Comparison of ENCODE assay signal across 16 cellular contexts in the genomic region with DNA sequence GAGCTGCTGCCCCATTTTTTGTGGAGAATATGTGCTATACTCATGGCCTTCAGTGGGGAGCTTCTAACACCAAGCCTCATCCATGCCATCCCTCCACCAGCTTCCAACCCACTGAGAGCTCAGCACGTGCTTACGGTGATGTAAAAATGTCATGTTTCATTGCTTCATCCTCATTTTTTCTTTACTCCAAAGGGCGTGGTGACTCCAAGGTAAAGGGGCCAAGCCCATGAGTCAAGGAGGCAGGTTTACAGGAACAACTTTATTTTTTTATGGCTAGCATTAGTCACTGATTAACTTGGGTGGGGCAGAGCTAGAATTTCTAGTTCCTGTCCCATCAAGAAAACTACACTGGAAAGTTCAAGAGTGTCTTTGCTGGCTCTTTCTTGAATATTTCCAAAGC. TPM values are rescaled to one million over a fixed set of nuclear protein-coding genes. Genes with fewer than 3 reads are reported as not detected.
DNase-seq lines count a peak whose midpoint lies in the region; ATAC-seq lines count a peak whose summit lies in the region.
"Had no signal": no experiment of that assay in that cellular context is flagged by ENCODE, and none has a peak within 500 bp of the region (broad histone marks: within the 10 kb centered on the region; RNA-seq: fewer than 3 reads in every experiment).

A gene with protein sequence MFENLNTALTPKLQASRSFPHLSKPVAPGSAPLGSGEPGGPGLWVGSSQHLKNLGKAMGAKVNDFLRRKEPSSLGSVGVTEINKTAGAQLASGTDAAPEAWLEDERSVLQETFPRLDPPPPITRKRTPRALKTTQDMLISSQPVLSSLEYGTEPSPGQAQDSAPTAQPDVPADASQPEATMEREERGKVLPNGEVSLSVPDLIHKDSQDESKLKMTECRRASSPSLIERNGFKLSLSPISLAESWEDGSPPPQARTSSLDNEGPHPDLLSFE (plus strand): TSS at position 346 of the 400 bp plus-strand sequence. CDS start 174 bp downstream, outside the sequence.

- 77% methylated on average over 3 of the region's 3 CpGs for WGBS in urinary bladder

- H3K9me3 ChIP-seq in duodenal mucosa (ENCODE audit: control insufficient read depth in 1 of 2, low read length in 2 of 2): no peaks in the 10 kb centered on the region
- H3K9me3 ChIP-seq: tibial artery had no signal

- ATAC-seq in HG03521 (IDR thresholded peaks at IDR 0.05; ENCODE audit: unreplicated experiment) (no peak), HG02678 (IDR thresholded peaks at IDR 0.05; ENCODE audit: unreplicated experiment) (no peak)
- ATAC-seq: CD8-positive, alpha-beta T cell had no signal

- peak within 1 kb of the TSS; percentile 59 for H3K4me3 ChIP-seq in duodenal mucosa (ENCODE audit: low read depth in 1 of 2, low read length in 2 of 2)
- H3K4me3 ChIP-seq in urinary bladder (ENCODE audit: low read depth, low read length): no peak within 1 kb of the TSS
- H3K4me3 ChIP-seq: tibial artery had no signal

- peak within 1 kb of the TSS; percentile 86 for H3K27ac ChIP-seq in duodenal mucosa (ENCODE audit: low read depth, low read length)
- peak within 1 kb of the TSS; percentile 60 for H3K27ac ChIP-seq in urinary bladder (ENCODE audit: low read depth)
- H3K27ac ChIP-seq: tibial artery had no signal

- no peaks in the 10 kb centered on the region for H3K27me3 ChIP-seq in duodenal mucosa (ENCODE audit: control insufficient read depth in 1 of 2, insufficient read depth in 2 of 2, low read length in 2 of 2)
- H3K27me3 ChIP-seq: tibial artery had no signal

- peak within 1 kb of the TSS; percentile 36 to 52 for H3K9ac ChIP-seq in duodenal mucosa (ENCODE audit: low read depth in 1 of 2, low read length in 2 of 2)

- H3K36me3 ChIP-seq in duodenal mucosa (ENCODE audit: control insufficient read depth in 1 of 2, insufficient read depth in 2 of 2, low read length in 2 of 2) (peaks cover 0 to 12% of the 10 kb centered on the region in 2 donors), urinary bladder (ENCODE audit: insufficient read depth) (no peaks in the 10 kb centered on the region)

- H3K4me1 ChIP-seq in duodenal mucosa (ENCODE audit: control insufficient read depth in 1 of 2, insufficient read depth in 2 of 2, low read length in 2 of 2) (peaks cover 23 to 31% of the 10 kb centered on the region in 2 donors), urinary bladder (ENCODE audit: insufficient read depth) (no peaks in the 10 kb centered on the region)
- H3K4me1 ChIP-seq: tibial artery had no signal

- peak; percentile 18 for DNase-seq in SIG-M5 treated with dmso at 0.1 percent for 504 hours (lab: John Stamatoyannopoulos, UW; ENCODE audit: unreplicated experiment)
- DNase-seq in SIG-M5 (lab: John Stamatoyannopoulos, UW): no peak
- DNase-seq in mucosa of gallbladder (ENCODE audit: low spot score): peak; percentile 51
- no peak for DNase-seq in inferior parietal cortex (ENCODE audit: extremely low spot score)
- DNase-seq: 8988T; effector CD8-positive, alpha-beta T cell; foreskin melanocyte; GF-D8; NCI-H1105 treated with DMSO at 0.1 percent for 48 hours; stimulated activated CD4-positive, alpha-beta T cell treated with anti-CD3 and anti-CD28 coated beads, Interleukin-2, amount 100 ng/mL, for 24 hours had no signal

RNA-seq across cellular contexts. Expression of the gene that starts here (rescaled TPM):
- total RNA-seq in mucosa of gallbladder (31.4 TPM), urinary bladder (1.4 TPM)
- 2.2 TPM for polyA plus RNA-seq in urinary bladder
- total RNA-seq: CD8-positive, alpha-beta T cell had no signal

Comparison
In these comparisons a context has a peak if more than half of its experiments do, and no peak if none do; other contexts are left out.
1. RNA of the gene that starts here (total RNA-seq): 31.4 TPM in mucosa of gallbladder (single experiment); 1.4 TPM in urinary bladder (single experiment); every median in the first group is over 10 times any median in the second.
2. DNase-seq: peak in SIG-M5 treated with dmso at 0.1 percent for 504 hours (single experiment) and mucosa of gallbladder (single experiment); none in SIG-M5 (single experiment) and inferior parietal cortex (single experiment).